8 cellular contexts compared by ENCODE assay signal in the genomic region with DNA sequence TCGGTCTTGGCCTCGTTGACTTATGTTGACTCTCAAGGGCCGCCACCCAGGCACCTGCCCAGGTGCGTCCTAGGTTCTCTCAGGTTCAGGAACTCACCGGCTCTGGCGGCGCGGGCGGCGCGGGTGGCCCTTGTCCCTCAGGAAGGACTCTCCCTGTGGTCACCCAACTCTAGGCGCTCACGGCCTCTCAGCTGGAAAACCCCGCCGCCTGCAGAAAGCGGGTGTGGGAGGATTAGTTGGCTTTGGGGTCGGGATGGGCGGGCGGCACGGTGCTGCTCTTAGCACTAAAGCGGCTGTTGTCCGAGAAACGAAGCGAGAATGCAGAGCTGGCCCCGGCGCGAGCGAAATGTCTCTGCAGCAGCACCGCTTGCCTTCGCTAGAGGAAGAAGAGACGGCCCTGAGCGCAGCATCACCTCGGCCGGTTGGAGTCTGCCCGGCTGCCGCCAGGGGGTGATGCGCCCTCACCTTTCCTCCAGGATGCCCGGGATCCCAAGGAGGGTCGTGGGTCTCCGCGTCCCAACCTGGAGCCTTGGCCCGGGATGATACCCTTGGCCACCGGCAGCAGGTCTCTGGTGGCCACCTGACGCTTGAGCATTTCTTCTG. TPM values are rescaled to one million over a fixed set of nuclear protein-coding genes. Genes with fewer than 3 reads are reported as not detected.
A peak's percentile ranks its signal among the peaks of the same experiment; 100 is the strongest.
DNase-seq lines count a peak whose midpoint lies in the region; ATAC-seq and TF ChIP-seq lines count a peak whose summit lies in the region.

No MANE protein-coding gene starts in this region.

- peak; percentile 31 for DNase-seq in GM13977 (ENCODE audit: low spot score)
- DNase-seq in NCI-H2029 (lab: John Stamatoyannopoulos, UW), result peak; percentile 27
- DNase-seq in activated naive CD8-positive, alpha-beta T cell treated with anti-CD3 and anti-CD28 coated beads, Interleukin-2, amount 50 U/mL, for 24 hours, result peak; percentile 47
- no peak for DNase-seq in right atrium auricular region (ENCODE audit: low spot score)
- DNase-seq in psoas muscle, result peak; percentile 40 to 64
- DNase-seq in NCI-H524 treated with DMSO at 0.1 percent for 48 hours (lab: John Stamatoyannopoulos, UW), result no peak
- no peak for DNase-seq in pons (ENCODE audit: low spot score)

- peak; percentile 73 for ATAC-seq in activated naive CD8-positive, alpha-beta T cell treated with anti-CD3 and anti-CD28 coated beads, Interleukin-2, amount 50 U/mL, for 24 hours
- peak in 2 of 4 donors; percentile 75 to 78 for ATAC-seq in psoas muscle
- ATAC-seq in GM18505 (IDR thresholded peaks at IDR 0.05; ENCODE audit: unreplicated experiment), result no peak

- TF ChIP-seq POLR2A in GM18505 (IDR thresholded peaks at IDR 0.05; ENCODE audit: borderline replicate concordance, extremely low read depth, insufficient read depth, insufficient read length), result no peak

- H3K9me3 Mint-ChIP-seq in activated naive CD8-positive, alpha-beta T cell treated with anti-CD3 and anti-CD28 coated beads, Interleukin-2, amount 50 U/mL, for 24 hours, result no peaks in the 10 kb centered on the region

- peaks cover 21% of the 10 kb centered on the region for H3K27me3 Mint-ChIP-seq in activated naive CD8-positive, alpha-beta T cell treated with anti-CD3 and anti-CD28 coated beads, Interleukin-2, amount 50 U/mL, for 24 hours

- 16 to 27% (median 20%) methylated on average over 38 to 44 of the region's 44 CpGs for WGBS in psoas muscle, 3 donors

- peaks cover 0 to 3% of the 10 kb centered on the region in 2 donors for H3K27me3 ChIP-seq in right atrium auricular region
- peaks cover 0 to 16% (median 6%) of the 10 kb centered on the region in 3 donors for H3K27me3 ChIP-seq in psoas muscle (ENCODE audit: insufficient read depth in 3 of 3, low read length in 2 of 3)

- H3K27ac ChIP-seq in right atrium auricular region, result no peak overlapping the region
- H3K27ac ChIP-seq in psoas muscle, result no peak overlapping the region

- peaks cover 0 to 8% of the 10 kb centered on the region in 2 donors for H3K4me1 ChIP-seq in right atrium auricular region
- H3K4me1 ChIP-seq in psoas muscle, result no peaks in the 10 kb centered on the region

- H3K36me3 Mint-ChIP-seq in activated naive CD8-positive, alpha-beta T cell treated with anti-CD3 and anti-CD28 coated beads, Interleukin-2, amount 50 U/mL, for 24 hours (ENCODE audit: low read depth), result no peaks in the 10 kb centered on the region

- in situ Hi-C loops in GM13977 (cut with MboI; ENCODE audit: low pct_unique_long_range_greater_than_20kb, low sequenced_read_pairs, unreplicated experiment), result no loop called here

- intact Hi-C loops in psoas muscle (cut with DNase I), result no loop called here

- peak; percentile 72 for TF ChIP-seq CTCF in GM13977 (IDR thresholded peaks at IDR 0.05; ENCODE audit: extremely low read depth, insufficient read depth, missing control alignments)
- TF ChIP-seq CTCF in right atrium auricular region (IDR thresholded peaks at IDR 0.05), result peak; percentile 62 to 84
- peak; percentile 53 for TF ChIP-seq CTCF in psoas muscle (IDR thresholded peaks at IDR 0.05)

- H3K4me3 ChIP-seq in right atrium auricular region (peak overlapping the region in 1 of 2 donors; percentile 30), psoas muscle (no peak overlapping the region)

- H3K4me1 Mint-ChIP-seq in activated naive CD8-positive, alpha-beta T cell treated with anti-CD3 and anti-CD28 coated beads, Interleukin-2, amount 50 U/mL, for 24 hours, result peaks cover 14% of the 10 kb centered on the region

- no peaks in the 10 kb centered on the region for H3K36me3 ChIP-seq in right atrium auricular region
- no peaks in the 10 kb centered on the region for H3K36me3 ChIP-seq in psoas muscle (ENCODE audit: insufficient read depth in 1 of 2, low read depth in 1 of 2)

- no peaks in the 10 kb centered on the region for H3K9me3 ChIP-seq in right atrium auricular region
- H3K9me3 ChIP-seq in psoas muscle, result no peaks in the 10 kb centered on the region

- H3K27ac Mint-ChIP-seq in activated naive CD8-positive, alpha-beta T cell treated with anti-CD3 and anti-CD28 coated beads, Interleukin-2, amount 50 U/mL, for 24 hours, result no peak overlapping the region

- no peak overlapping the region for H3K4me3 Mint-ChIP-seq in activated naive CD8-positive, alpha-beta T cell treated with anti-CD3 and anti-CD28 coated beads, Interleukin-2, amount 50 U/mL, for 24 hours

RNA-seq across cellular contexts. Expression of gene TADA1, which starts 8.1 kb away (rescaled TPM):
- total RNA-seq in right atrium auricular region (10 to 100 TPM; 10.9 to 11.1 TPM), psoas muscle (1 to 10 TPM; 8.3 to 9.9 (median 8.9) TPM)
- 1 to 10 TPM; 7.3 to 7.6 (median 7.4) TPM for polyA plus RNA-seq in psoas muscle

RNA-seq across cellular contexts. Expression of gene POGK, which starts 44.9 kb away (rescaled TPM):
- total RNA-seq in right atrium auricular region, result 10 to 100 TPM; 15.8 to 20.2 TPM
- 10 to 100 TPM in 3 of 4 donors, 1 to 10 TPM in 1; 9.1 to 15.6 (median 10.3) TPM for total RNA-seq in psoas muscle
- polyA plus RNA-seq in psoas muscle, result 1 to 10 TPM; 3.4 to 6.1 (median 5.3) TPM

Comparison
In these comparisons a context has a peak if more than half of its experiments do, and no peak if none do; other contexts are left out.
1. DNase-seq: peak in GM13977 (single experiment), NCI-H2029 (single experiment), activated naive CD8-positive, alpha-beta T cell treated with anti-CD3 and anti-CD28 coated beads, Interleukin-2, amount 50 U/mL, for 24 hours (single experiment) and psoas muscle (2 of 2); none in right atrium auricular region (single experiment), NCI-H524 treated with DMSO at 0.1 percent for 48 hours (single experiment) and pons (single experiment).
2. Peak in every context shown above with its lines, with median percentiles within 50 percentile points of each other: CTCF ChIP-seq.